In genomic region chr5:122789461-122790171, GRCh38 we compare ENCODE assay signal across 16 cellular contexts. TPM values are rescaled to one million over a fixed set of nuclear protein-coding genes. Genes with fewer than 3 reads are reported as not detected.
DNase-seq lines count a peak whose midpoint lies in the region; ATAC-seq and TF ChIP-seq lines count a peak whose summit lies in the region.
"Had no signal": no experiment of that assay in that cellular context is flagged by ENCODE, and none has a peak within 500 bp of the region (broad histone marks: within the 10 kb centered on the region; RNA-seq: fewer than 3 reads in every experiment).

No MANE protein-coding gene starts in this region.

- WGBS in H9 (ENCODE audit: extremely low coverage, insufficient read length, low lambda C conversion rate), result no CpG with 5 or more reads among the region's 5 CpGs
- WGBS in aorta, 2 donors, result 74 to 82% methylated on average over 5 of the region's 5 CpGs

- no peak overlapping the region for H3K4me3 ChIP-seq in MG63
- no peak overlapping the region for H3K4me3 ChIP-seq in iPS-20b (ENCODE audit: low read length)
- H3K4me3 ChIP-seq in aorta (ENCODE audit: low read length in 2 of 2), result no peak overlapping the region
- H3K4me3 ChIP-seq: SJCRH30 had no signal

- intact Hi-C loops in aorta (cut with DNase I), result no loop called here

- no peak overlapping the region for H3K14ac ChIP-seq in H9 (ENCODE audit: insufficient read depth, low read length)

- no peak overlapping the region for H2AFZ ChIP-seq in H9 (ENCODE audit: low read length)

- H4K8ac ChIP-seq in H9 (replicated peaks; ENCODE audit: insufficient read length, low read depth, low read length), result no peak overlapping the region

- H3K4me1 Mint-ChIP-seq in H9, result peaks cover 15% of the 10 kb centered on the region in 2 experiments

- H3K79me2 ChIP-seq in H9 (ENCODE audit: insufficient read depth, low read length), result peaks cover 9% of the 10 kb centered on the region; the same call in 1 of the 2 replicates

- peaks cover 15% of the 10 kb centered on the region for H3K79me1 ChIP-seq in H9 (ENCODE audit: insufficient read depth, low read depth, low read length, poor library complexity, severe bottlenecking)

- H3K23me2 ChIP-seq in H9 (ENCODE audit: insufficient read length, low read depth, low read length, poor library complexity, severe bottlenecking), result no peaks in the 10 kb centered on the region

- H3K27me3 Mint-ChIP-seq in H9 (ENCODE audit: low read depth), result no peaks in the 10 kb centered on the region; the same call in 1 of the 2 replicates

- H3K23ac ChIP-seq in H9 (ENCODE audit: insufficient read length, low read depth, low read length), result no peak overlapping the region

- H3K36me3 ChIP-seq in MG63 (no peaks in the 10 kb centered on the region; the same call in 1 of the 2 replicates), iPS-20b (ENCODE audit: insufficient read depth, low read depth, low read length) (no peaks in the 10 kb centered on the region), aorta (ENCODE audit: control insufficient read depth in 1 of 2, insufficient read depth in 2 of 2, low read length in 1 of 2) (no peaks in the 10 kb centered on the region)
- H3K36me3 ChIP-seq: SJCRH30 had no signal

- H2BK120ac ChIP-seq in H9 (ENCODE audit: low read depth, low read length, poor library complexity, severe bottlenecking), result no peak overlapping the region

- no peak overlapping the region for H2BK15ac ChIP-seq in H9 (ENCODE audit: low read depth, low read length)

- H2BK20ac ChIP-seq in H9 (ENCODE audit: low read depth, low read length, poor library complexity, severe bottlenecking), result no peak overlapping the region

- ATAC-seq in aorta (ENCODE audit: low FRiP score) (no peak), GM19463 (IDR thresholded peaks at IDR 0.05; ENCODE audit: unreplicated experiment) (no peak)
- ATAC-seq: Panc1 had no signal

- no peak overlapping the region for H3K4me2 ChIP-seq in H9 (ENCODE audit: insufficient read depth, insufficient read length, low read length)

- no peak overlapping the region for H4K5ac ChIP-seq in H9 (ENCODE audit: insufficient read length, low read depth, low read length)

- H3K27ac ChIP-seq in H9 (ENCODE audit: insufficient read length, low read depth, low read length), result no peak overlapping the region
- H3K27ac ChIP-seq in iPS-20b (ENCODE audit: low read length), result no peak overlapping the region
- H3K27ac ChIP-seq in aorta (ENCODE audit: low read depth in 1 of 2, low read length in 2 of 2), result no peak overlapping the region
- H3K27ac ChIP-seq: SJCRH30 had no signal

- H3K18ac ChIP-seq in H9 (ENCODE audit: insufficient read length, low read depth, low read length), result no peak overlapping the region

- no peak for TF ChIP-seq CTCF in H9 (conservative IDR thresholded peaks at IDR 0.05)

- H4K20me1 ChIP-seq in H9 (ENCODE audit: control insufficient read depth, insufficient read depth, insufficient read length), result no peaks in the 10 kb centered on the region

- H3K4me3 Mint-ChIP-seq in H9, result no peak overlapping the region

- no peaks in the 10 kb centered on the region for H3K9me3 ChIP-seq in H9 (ENCODE audit: control insufficient read depth, low read depth, low read length)
- H3K9me3 ChIP-seq in MG63, result peaks cover 6% of the 10 kb centered on the region; the same call in 1 of the 2 replicates
- no peaks in the 10 kb centered on the region for H3K9me3 ChIP-seq in iPS-20b (ENCODE audit: insufficient read depth, low read depth, low read length)
- H3K9me3 ChIP-seq in aorta (ENCODE audit: control insufficient read depth, low read length), result no peaks in the 10 kb centered on the region

- no peak overlapping the region for H4K91ac ChIP-seq in H9 (ENCODE audit: insufficient read length, low read depth, low read length)

- H3K9ac ChIP-seq in H9 (ENCODE audit: extremely low read depth, insufficient read length, low read length) (no peak overlapping the region), iPS-20b (ENCODE audit: low read depth, low read length) (peak overlapping the region; percentile 6; the same call in 1 of the 2 replicates)

- no peak overlapping the region for H2BK12ac ChIP-seq in H9 (ENCODE audit: insufficient read length, low read depth, low read length)

- H2AK5ac ChIP-seq in H9 (ENCODE audit: insufficient read length, low read length), result no peak overlapping the region

- peaks cover 4 to 6% of the 10 kb centered on the region in 2 experiments; a peak in 3 of 5 replicates for H3K9me3 Mint-ChIP-seq in H9

- no peak overlapping the region for H3T11ph ChIP-seq in H9 (ENCODE audit: low read length)

- H3K27me3 ChIP-seq in H9 (ENCODE audit: insufficient read depth, low read length) (no peaks in the 10 kb centered on the region), MG63 (no peaks in the 10 kb centered on the region), iPS-20b (ENCODE audit: insufficient read depth, low read length) (no peaks in the 10 kb centered on the region), aorta (ENCODE audit: control insufficient read depth in 1 of 2, insufficient read depth in 2 of 2, low read length in 1 of 2) (no peaks in the 10 kb centered on the region)
- H3K27me3 ChIP-seq: SJCRH30 had no signal

- DNase-seq in H9, result no peak
- DNase-seq in MG63, result peak; percentile 13
- DNase-seq in NCI-H187 treated with DMSO at 0.1 percent for 48 hours (lab: John Stamatoyannopoulos, UW), result no peak
- DNase-seq in NCI-H524 treated with DMSO at 0.1 percent for 48 hours (lab: John Stamatoyannopoulos, UW), result no peak
- DNase-seq in aorta, result no peak
- DNase-seq: CD4-positive, CD25-positive, alpha-beta regulatory T cell; DMS153; GF-D8; H7; NCI-H1105; NCI-H2081 treated with DMSO at 0.1 percent for 48 hours; NCI-H446 treated with DMSO at 0.1 percent for 48 hours; SJCRH30 had no signal

- H3K4me1 ChIP-seq in H9 (ENCODE audit: insufficient read depth, low read length), result no peaks in the 10 kb centered on the region; the same call in 1 of the 2 replicates
- peaks cover 3% of the 10 kb centered on the region; the same call in 1 of the 2 replicates for H3K4me1 ChIP-seq in iPS-20b (ENCODE audit: insufficient read depth, low read length)
- H3K4me1 ChIP-seq in aorta (ENCODE audit: control insufficient read depth in 1 of 2, insufficient read depth in 2 of 2, low read length in 2 of 2), result no peaks in the 10 kb centered on the region
- H3K4me1 ChIP-seq: SJCRH30 had no signal

- H3K36me3 Mint-ChIP-seq in H9 (ENCODE audit: insufficient read depth in 1 of 3, low read depth in 3 of 3), result peaks cover 8 to 22% (median 21%) of the 10 kb centered on the region in 3 experiments; a peak in 5 of 7 replicates

- H3K4ac ChIP-seq in H9 (ENCODE audit: low read depth, low read length), result no peak overlapping the region

- H3K27ac Mint-ChIP-seq in H9, result peak overlapping the region; percentile 19 to 52 (median 44); a peak in 3 of 7 replicates
- H3K27ac Mint-ChIP-seq: CD4-positive, CD25-positive, alpha-beta regulatory T cell had no signal

- no peak overlapping the region for H2BK5ac ChIP-seq in H9 (ENCODE audit: insufficient read length, low read length)

- H3K56ac ChIP-seq in H9 (ENCODE audit: insufficient read length, low read depth, low read length), result no peak overlapping the region

RNA-seq across cellular contexts. Expression of gene SNX2, which starts 14.7 kb away (rescaled TPM):
- total RNA-seq in H9 (2021), result 62.6 and 63.0 TPM in 2 replicates
- total RNA-seq in MG63 (2014; rRNA removed; shearing (Covaris generic); ENCODE audit: low replicate concordance), result 61.7 and 105 TPM in 2 replicates
- 10 to 100 TPM; 86.8 to 93.8 TPM for total RNA-seq in aorta
- 10 to 100 TPM; 43.3 to 49.0 TPM for polyA plus RNA-seq in aorta

RNA-seq across cellular contexts. Expression of gene SNX24, which starts 55.8 kb away (rescaled TPM):
- total RNA-seq in H9 (2021) (13.0 and 13.9 TPM in 2 replicates), aorta (10 to 100 TPM; 20.6 to 21.0 TPM)
- 21.8 and 27.3 TPM in 2 replicates for total RNA-seq in MG63 (2014; rRNA removed; shearing (Covaris generic); ENCODE audit: low replicate concordance)
- polyA plus RNA-seq in aorta, result 10 to 100 TPM; 12.0 to 13.3 TPM
